Comparison of ENCODE assay signal across 8 cellular contexts in genomic region chr13:74575729-74576125, GRCh38.
DNase-seq lines count a peak whose midpoint lies in the region; ATAC-seq and TF ChIP-seq lines count a peak whose summit lies in the region.

No MANE protein-coding gene starts in this region.

- H3K4me1 ChIP-seq in heart right ventricle (peaks cover 0 to 36% (median 23%) of the 10 kb centered on the region in 9 donors), ovary (ENCODE audit: insufficient read depth) (peaks cover 4% of the 10 kb centered on the region), tibial artery (peaks cover 0 to 19% (median 6%) of the 10 kb centered on the region in 4 donors)

- TF ChIP-seq EP300 in ovary (IDR thresholded peaks at IDR 0.05) = no peak

- TF ChIP-seq CTCF in heart right ventricle (IDR thresholded peaks at IDR 0.05) (peak in 1 of 9 donors; percentile 8), ovary (IDR thresholded peaks at IDR 0.05) (no peak), tibial artery (IDR thresholded peaks at IDR 0.05) (no peak)

- H3K4me3 ChIP-seq in heart right ventricle (peak overlapping the region in 9 of 10 donors; percentile 21 to 51 (median 44)), ovary (peak overlapping the region; percentile 20), tibial artery (peak overlapping the region; percentile 47 to 54)

- intact Hi-C loops in heart right ventricle (cut with DNase I) (loop anchor here in 4 of 10 donors (5.0 to 10.0 kb wide), 9 partner anchors 149 to 741 kb away; partner anchors contain the start of gene KLF12 (in 1 of the 4)), ovary (cut with DNase I) (no loop called here), tibial artery (cut with DNase I; ENCODE audit: low total_unique reads) (no loop called here)

- 0 to 1% methylated on average over 29 of the region's 29 CpGs for WGBS in heart right ventricle, 2 donors
- 0 to 4% (median 1%) methylated on average over 29 of the region's 29 CpGs for WGBS in ovary, 3 donors

- H3K27ac ChIP-seq in heart right ventricle = peak overlapping the region; percentile 13 to 86 (median 64)
- no peak overlapping the region for H3K27ac ChIP-seq in ovary
- H3K27ac ChIP-seq in tibial artery = peak overlapping the region; percentile 33 to 61

- ATAC-seq in SK-N-SH treated with all-trans-retinoic acid at 6 μM for 48 hours = peak; percentile 97
- ATAC-seq in heart right ventricle = peak; percentile 96 to 100 (median 99)

- H3K36me3 ChIP-seq in heart right ventricle = no peaks in the 10 kb centered on the region
- no peaks in the 10 kb centered on the region for H3K36me3 ChIP-seq in ovary
- H3K36me3 ChIP-seq in tibial artery = no peaks in the 10 kb centered on the region

- TF ChIP-seq POLR2A in ovary (IDR thresholded peaks at IDR 0.05) = no peak

- DNase-seq in NCI-H345 (lab: John Stamatoyannopoulos, UW) (peak; percentile 60), NCI-H345 treated with DMSO at 0.1 percent for 48 hours (lab: John Stamatoyannopoulos, UW; ENCODE audit: unreplicated experiment) (no peak), amniotic epithelial cell (ENCODE audit: low read depth) (peak; percentile 23), heart right ventricle (peak; percentile 88 to 95), ovary (peak; percentile 42 to 77 (median 70)), tibial artery (peak; percentile 65 to 90), NCI-H446 treated with DMSO at 0.1 percent for 48 hours (lab: John Stamatoyannopoulos, UW) (no peak)

- H3K9me3 ChIP-seq in heart right ventricle = no peaks in the 10 kb centered on the region
- H3K9me3 ChIP-seq in ovary = no peaks in the 10 kb centered on the region
- no peaks in the 10 kb centered on the region for H3K9me3 ChIP-seq in tibial artery

- peaks cover 0 to 18% (median 0%) of the 10 kb centered on the region in 7 donors for H3K27me3 ChIP-seq in heart right ventricle
- H3K27me3 ChIP-seq in ovary = no peaks in the 10 kb centered on the region
- H3K27me3 ChIP-seq in tibial artery = no peaks in the 10 kb centered on the region

TF ChIP-seq in SK-N-SH treated with all-trans-retinoic acid at 6 μM for 48 hours, 23 proteins besides CTCF, POLR2A, EP300 and RAD21:
- TF ChIP-seq BACH2 (CRISPR knock-in tag; IDR thresholded peaks at IDR 0.05; ENCODE audit: borderline replicate concordance) (no peak), OSR1 (CRISPR knock-in tag; IDR thresholded peaks at IDR 0.05) (no peak), RARB (CRISPR knock-in tag; IDR thresholded peaks at IDR 0.05) (no peak), ZC3H10 (CRISPR knock-in tag; IDR thresholded peaks at IDR 0.05) (no peak), CSDC2 (CRISPR knock-in tag; IDR thresholded peaks at IDR 0.05) (no peak), TOX (CRISPR knock-in tag; IDR thresholded peaks at IDR 0.05; ENCODE audit: borderline replicate concordance) (no peak), TSHZ2 (CRISPR knock-in tag; IDR thresholded peaks at IDR 0.05) (peak; percentile 71), ARNTL (CRISPR knock-in tag; IDR thresholded peaks at IDR 0.05; ENCODE audit: borderline replicate concordance, low read depth) (no peak), ZNF8 (CRISPR knock-in tag; IDR thresholded peaks at IDR 0.05) (no peak), POU6F1 (CRISPR knock-in tag; IDR thresholded peaks at IDR 0.05; ENCODE audit: borderline replicate concordance, low read depth) (no peak), PPARA (CRISPR knock-in tag; IDR thresholded peaks at IDR 0.05; ENCODE audit: borderline replicate concordance) (no peak), TCF4 (CRISPR knock-in tag; IDR thresholded peaks at IDR 0.05; ENCODE audit: borderline replicate concordance) (peak; percentile 66; the same call in 1 of the 2 replicates), ESRRG (CRISPR knock-in tag; IDR thresholded peaks at IDR 0.05) (no peak), SNAI2 (CRISPR knock-in tag; IDR thresholded peaks at IDR 0.05) (no peak), ZNF565 (CRISPR knock-in tag; conservative IDR thresholded peaks at IDR 0.05; ENCODE audit: low read depth) (no peak), CREB5 (CRISPR knock-in tag; IDR thresholded peaks at IDR 0.05; ENCODE audit: low read depth) (no peak), ZFP3 (CRISPR knock-in tag; IDR thresholded peaks at IDR 0.05) (0 out of 2 replicates have a peak, but pooled peaks have one; percentile 25)

Comparison
In these comparisons a context has a peak if more than half of its experiments do, and no peak if none do; other contexts are left out.
1. DNase-seq: peak in NCI-H345 (single experiment), amniotic epithelial cell (single experiment), heart right ventricle (2 of 2), ovary (5 of 5) and tibial artery (2 of 2); none in NCI-H345 treated with DMSO at 0.1 percent for 48 hours (single experiment) and NCI-H446 treated with DMSO at 0.1 percent for 48 hours (single experiment).
2. H3K27ac ChIP-seq: peak in heart right ventricle (10 of 10) and tibial artery (2 of 2); none in ovary (0 of 2).
3. Peak in every context shown above with its lines, with median percentiles within 50 percentile points of each other: H3K4me3 ChIP-seq.